8 cellular contexts compared by ENCODE assay signal in the genomic region with DNA sequence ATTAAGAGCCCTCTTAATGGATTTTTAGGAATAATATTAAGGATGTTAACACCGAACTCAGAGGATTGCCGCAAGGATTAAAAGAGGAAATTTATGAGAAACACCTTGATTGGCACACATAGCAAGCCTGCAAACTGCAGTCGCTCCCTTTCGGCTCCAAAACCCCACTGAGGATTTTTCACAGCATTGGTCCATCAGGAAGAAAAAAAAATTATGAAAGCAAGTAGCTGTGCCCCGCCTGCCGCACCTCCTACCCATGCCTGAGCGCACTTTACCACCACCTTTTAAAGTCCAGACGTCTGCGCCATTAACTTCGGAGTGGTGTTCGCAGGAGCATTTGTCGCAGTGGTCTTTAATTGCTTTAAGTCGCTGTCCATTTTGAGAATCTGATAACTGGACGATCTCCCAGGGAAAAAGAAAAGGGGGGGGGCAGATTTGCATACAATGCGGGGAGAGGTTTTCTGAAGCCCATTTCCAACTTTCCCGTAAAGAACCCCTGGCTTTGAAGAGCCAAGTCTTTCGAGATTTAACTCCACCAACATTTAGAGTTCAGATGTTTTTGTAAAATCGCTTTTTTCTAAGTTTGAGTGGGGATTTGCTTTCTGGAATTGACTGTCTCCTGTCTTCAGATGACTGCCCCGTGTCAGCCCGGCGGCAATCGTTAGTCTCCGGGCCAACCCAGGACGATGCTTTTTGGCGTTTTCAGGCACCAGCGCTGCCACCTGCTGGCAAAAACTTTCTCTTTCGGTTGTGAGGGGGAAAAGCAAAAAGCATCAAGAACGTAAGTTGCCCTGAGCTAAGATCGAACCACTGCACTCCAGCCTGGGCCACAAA. TPM values are rescaled to one million over a fixed set of nuclear protein-coding genes. Genes with fewer than 3 reads are reported as not detected.
A peak's percentile ranks its signal among the peaks of the same experiment; 100 is the strongest.
DNase-seq lines count a peak whose midpoint lies in the region; ATAC-seq and TF ChIP-seq lines count a peak whose summit lies in the region.

No MANE protein-coding gene starts in this region.

- H3K9me3 ChIP-seq in osteoblast (ENCODE audit: low read depth, low read length): no peaks in the 10 kb centered on the region
- no peaks in the 10 kb centered on the region for H3K9me3 ChIP-seq in thoracic aorta

- CTCF ChIA-PET in activated naive CD4-positive, alpha-beta T cell treated with anti-CD3 and anti-CD28 coated beads for 36 hours (lab: Charles Lee): interaction anchor here (0.6 to 8.0 kb wide), 28 partner anchors 12 to 388 kb away, joined by 3 to 75 read pairs (median 4); no protein-coding TSS in a partner anchor

- intact Hi-C loops in activated naive CD4-positive, alpha-beta T cell treated with anti-CD3 and anti-CD28 coated beads for 36 hours (cut with micrococcal nuclease): loop anchor here (1.0 to 5.0 kb wide), 15 partner anchors 8 to 386 kb away; partner anchors contain the start of genes DNAH6 and TMSB10

- peaks cover 5% of the 10 kb centered on the region for H3K36me3 Mint-ChIP-seq in activated naive CD4-positive, alpha-beta T cell treated with anti-CD3 and anti-CD28 coated beads for 36 hours (ENCODE audit: low read depth)

- H3K27me3 ChIP-seq in osteoblast (ENCODE audit: insufficient read depth, low read length) (peaks cover 9% of the 10 kb centered on the region), thoracic aorta (replicated peaks; ENCODE audit: insufficient read depth) (no peaks in the 10 kb centered on the region)

- H3K27ac ChIP-seq in osteoblast (ENCODE audit: low read depth, low read length) (peak overlapping the region; percentile 8), thoracic aorta (no peak overlapping the region)

- no peaks in the 10 kb centered on the region for H3K36me3 ChIP-seq in osteoblast (ENCODE audit: insufficient read depth, low read length)
- H3K36me3 ChIP-seq in thoracic aorta: no peaks in the 10 kb centered on the region

- H3K4me3 ChIP-seq in osteoblast (ENCODE audit: insufficient read depth, low read length) (peak overlapping the region; percentile 72), thoracic aorta (peak overlapping the region; percentile 71)

- ATAC-seq in GM21737 (IDR thresholded peaks at IDR 0.05; ENCODE audit: unreplicated experiment) (peak; percentile 56), thoracic aorta (ENCODE audit: insufficient number of reproducible peaks, low FRiP score, low read depth) (no peak)

- no peaks in the 10 kb centered on the region for H4K20me1 ChIP-seq in osteoblast (ENCODE audit: insufficient read depth, low read length)

- peaks cover 24% of the 10 kb centered on the region for H3K4me1 ChIP-seq in osteoblast (ENCODE audit: insufficient read depth, low read length)
- peaks cover 19 to 24% of the 10 kb centered on the region in 2 donors for H3K4me1 ChIP-seq in thoracic aorta (ENCODE audit: control insufficient read depth in 1 of 2, low read depth in 2 of 2)

- H3K9me3 Mint-ChIP-seq in activated naive CD4-positive, alpha-beta T cell treated with anti-CD3 and anti-CD28 coated beads for 36 hours: no peaks in the 10 kb centered on the region

- TF ChIP-seq CTCF in osteoblast (IDR thresholded peaks at IDR 0.05; ENCODE audit: extremely low read depth, low read depth, low read length): peak; percentile 81
- TF ChIP-seq CTCF in thoracic aorta (IDR thresholded peaks at IDR 0.05): peak; percentile 60

- H3K4me3 Mint-ChIP-seq in activated naive CD4-positive, alpha-beta T cell treated with anti-CD3 and anti-CD28 coated beads for 36 hours: peak overlapping the region; percentile 87

- peaks cover 51% of the 10 kb centered on the region for H3K4me1 Mint-ChIP-seq in activated naive CD4-positive, alpha-beta T cell treated with anti-CD3 and anti-CD28 coated beads for 36 hours (ENCODE audit: low read depth)

- no peaks in the 10 kb centered on the region for H3K27me3 Mint-ChIP-seq in activated naive CD4-positive, alpha-beta T cell treated with anti-CD3 and anti-CD28 coated beads for 36 hours (ENCODE audit: low read depth)

- DNase-seq in EH (ENCODE audit: low read depth): peak; percentile 83
- peak; percentile 69 for DNase-seq in KG1 (lab: John Stamatoyannopoulos, UW)
- peak; percentile 77 for DNase-seq in SK-N-DZ (ENCODE audit: low spot score)
- DNase-seq in activated naive CD4-positive, alpha-beta T cell treated with anti-CD3 and anti-CD28 coated beads for 36 hours: peak; percentile 97
- peak; percentile 77 for DNase-seq in glomerular visceral epithelial cell (ENCODE audit: extremely low spot score)
- peak; percentile 97 for DNase-seq in osteoblast (ENCODE audit: insufficient read length, low spot score, missing footprints)
- DNase-seq in thoracic aorta (ENCODE audit: low spot score): no peak

- peak overlapping the region; percentile 80 for H2AFZ ChIP-seq in osteoblast (ENCODE audit: low read length)

- peak overlapping the region; percentile 95 for H3K4me2 ChIP-seq in osteoblast (ENCODE audit: insufficient read depth, low read length)

- H3K79me2 ChIP-seq in osteoblast (ENCODE audit: insufficient read depth, low read length): no peaks in the 10 kb centered on the region

- peak overlapping the region; percentile 97 for H3K27ac Mint-ChIP-seq in activated naive CD4-positive, alpha-beta T cell treated with anti-CD3 and anti-CD28 coated beads for 36 hours

RNA-seq across cellular contexts. Expression of gene TRABD2A, which starts 0.9 kb away (rescaled TPM):
- polyA plus RNA-seq in SK-N-DZ (2014; cell fraction: cytosol; rRNA removed): 0.29 and 0.59 TPM in 2 replicates
- polyA plus RNA-seq in SK-N-DZ (2014; cell fraction: nucleus; rRNA removed): not detected in 2 replicates
- total RNA-seq in activated naive CD4-positive, alpha-beta T cell treated with anti-CD3 and anti-CD28 coated beads for 36 hours: 10 to 100 TPM; 40.4 to 41.7 TPM
- total RNA-seq in osteoblast (2.9 and 3.5 TPM in 2 replicates), thoracic aorta (1 to 10 TPM in 1 of 2 donors, under 1 TPM in 1; 0.54 to 1.8 TPM)

RNA-seq across cellular contexts. Expression of gene TMSB10, which starts 23.7 kb away (rescaled TPM):
- 5,716 and 6,225 TPM in 2 replicates for polyA plus RNA-seq in SK-N-DZ (2014; cell fraction: cytosol; rRNA removed)
- 3,361 and 4,439 TPM in 2 replicates for polyA plus RNA-seq in SK-N-DZ (2014; cell fraction: nucleus; rRNA removed)
- 1,000 to 10,000 TPM; 1,772 to 1,864 TPM for total RNA-seq in activated naive CD4-positive, alpha-beta T cell treated with anti-CD3 and anti-CD28 coated beads for 36 hours
- total RNA-seq in osteoblast (3,633 and 4,065 TPM in 2 replicates), thoracic aorta (1,000 to 10,000 TPM; 1,865 to 2,172 TPM)
